ENCODE assay signal across 1 cellular context in the genomic region with DNA sequence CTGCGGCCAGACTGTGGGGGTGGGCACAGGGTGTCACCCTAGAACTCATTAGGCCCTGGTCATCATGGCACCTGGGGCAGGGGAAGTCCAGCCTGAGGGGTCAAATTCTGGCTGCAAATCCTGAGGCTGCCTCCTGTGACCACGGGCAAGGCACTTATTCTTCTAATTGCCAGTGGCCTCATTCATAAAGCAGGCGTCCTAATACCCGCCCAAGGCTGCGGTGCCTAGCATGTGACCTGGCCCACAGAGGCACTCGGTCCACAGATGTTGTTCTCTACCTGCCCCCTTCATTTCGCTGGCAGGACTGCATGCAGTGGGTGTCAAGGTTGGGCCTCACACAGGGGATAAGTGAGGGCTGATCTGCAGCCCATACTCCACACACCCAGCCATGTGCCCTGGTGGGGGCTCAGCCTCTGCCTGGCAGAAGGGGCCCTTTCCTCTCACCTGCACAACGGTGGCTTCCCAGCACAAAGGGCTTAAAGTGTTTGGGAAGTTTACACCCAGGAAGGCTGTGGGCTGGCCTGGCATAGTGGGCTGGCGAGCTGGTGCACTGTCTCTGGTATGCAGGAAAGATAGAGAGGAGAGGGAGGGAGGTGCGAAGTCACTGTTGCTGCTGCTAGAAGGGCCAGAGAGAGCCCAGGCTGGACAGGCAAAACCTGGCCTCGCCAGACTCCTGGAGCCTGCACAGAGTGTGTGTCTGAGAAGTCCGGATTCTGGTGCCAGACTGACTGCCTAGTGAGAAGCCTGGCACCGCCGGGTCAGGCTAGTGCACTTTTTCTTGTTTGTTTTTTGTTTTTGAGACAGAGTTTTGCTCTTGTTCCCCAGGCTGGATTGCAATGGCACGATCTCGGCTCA.
TF ChIP-seq lines count a peak whose summit lies in the region.

No MANE protein-coding gene starts in this region.

TF ChIP-seq in HepG2, 621 proteins besides CTCF, POLR2A, EP300 and RAD21 (continued from another document):
- TF ChIP-seq, protein P1, sequence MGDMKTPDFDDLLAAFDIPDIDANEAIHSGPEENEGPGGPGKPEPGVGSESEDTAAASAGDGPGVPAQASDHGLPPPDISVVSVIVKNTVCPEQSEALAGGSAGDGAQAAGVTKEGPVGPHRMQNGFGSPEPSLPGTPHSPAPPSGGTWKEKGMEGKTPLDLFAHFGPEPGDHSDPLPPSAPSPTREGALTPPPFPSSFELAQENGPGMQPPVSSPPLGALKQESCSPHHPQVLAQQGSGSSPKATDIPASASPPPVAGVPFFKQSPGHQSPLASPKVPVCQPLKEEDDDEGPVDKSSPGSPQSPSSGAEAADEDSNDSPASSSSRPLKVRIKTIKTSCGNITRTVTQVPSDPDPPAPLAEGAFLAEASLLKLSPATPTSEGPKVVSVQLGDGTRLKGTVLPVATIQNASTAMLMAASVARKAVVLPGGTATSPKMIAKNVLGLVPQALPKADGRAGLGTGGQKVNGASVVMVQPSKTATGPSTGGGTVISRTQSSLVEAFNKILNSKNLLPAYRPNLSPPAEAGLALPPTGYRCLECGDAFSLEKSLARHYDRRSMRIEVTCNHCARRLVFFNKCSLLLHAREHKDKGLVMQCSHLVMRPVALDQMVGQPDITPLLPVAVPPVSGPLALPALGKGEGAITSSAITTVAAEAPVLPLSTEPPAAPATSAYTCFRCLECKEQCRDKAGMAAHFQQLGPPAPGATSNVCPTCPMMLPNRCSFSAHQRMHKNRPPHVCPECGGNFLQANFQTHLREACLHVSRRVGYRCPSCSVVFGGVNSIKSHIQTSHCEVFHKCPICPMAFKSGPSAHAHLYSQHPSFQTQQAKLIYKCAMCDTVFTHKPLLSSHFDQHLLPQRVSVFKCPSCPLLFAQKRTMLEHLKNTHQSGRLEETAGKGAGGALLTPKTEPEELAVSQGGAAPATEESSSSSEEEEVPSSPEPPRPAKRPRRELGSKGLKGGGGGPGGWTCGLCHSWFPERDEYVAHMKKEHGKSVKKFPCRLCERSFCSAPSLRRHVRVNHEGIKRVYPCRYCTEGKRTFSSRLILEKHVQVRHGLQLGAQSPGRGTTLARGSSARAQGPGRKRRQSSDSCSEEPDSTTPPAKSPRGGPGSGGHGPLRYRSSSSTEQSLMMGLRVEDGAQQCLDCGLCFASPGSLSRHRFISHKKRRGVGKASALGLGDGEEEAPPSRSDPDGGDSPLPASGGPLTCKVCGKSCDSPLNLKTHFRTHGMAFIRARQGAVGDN (CRISPR knock-in tag; IDR thresholded peaks at IDR 0.05), result peak; percentile 92
- TF ChIP-seq MXD4 (CRISPR knock-in tag; IDR thresholded peaks at IDR 0.05), result 0 out of 2 replicates have a peak, but pooled peaks have one; percentile 20
- TF ChIP-seq ASH2L (IDR thresholded peaks at IDR 0.05; ENCODE audit: insufficient read length, low read depth, low read length), result peak; percentile 9
- TF ChIP-seq MATR3 (CRISPR knock-in tag; IDR thresholded peaks at IDR 0.05), result no peak
- TF ChIP-seq, protein P2, sequence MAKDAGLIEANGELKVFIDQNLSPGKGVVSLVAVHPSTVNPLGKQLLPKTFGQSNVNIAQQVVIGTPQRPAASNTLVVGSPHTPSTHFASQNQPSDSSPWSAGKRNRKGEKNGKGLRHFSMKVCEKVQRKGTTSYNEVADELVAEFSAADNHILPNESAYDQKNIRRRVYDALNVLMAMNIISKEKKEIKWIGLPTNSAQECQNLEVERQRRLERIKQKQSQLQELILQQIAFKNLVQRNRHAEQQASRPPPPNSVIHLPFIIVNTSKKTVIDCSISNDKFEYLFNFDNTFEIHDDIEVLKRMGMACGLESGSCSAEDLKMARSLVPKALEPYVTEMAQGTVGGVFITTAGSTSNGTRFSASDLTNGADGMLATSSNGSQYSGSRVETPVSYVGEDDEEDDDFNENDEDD (CRISPR knock-in tag; IDR thresholded peaks at IDR 0.05; ENCODE audit: borderline replicate concordance), result 0 out of 2 replicates have a peak, but pooled peaks have one; percentile 17
- TF ChIP-seq HOXA3 (CRISPR knock-in tag; IDR thresholded peaks at IDR 0.05), result peak; percentile 30; the same call in 1 of the 2 replicates
- TF ChIP-seq, protein P3, sequence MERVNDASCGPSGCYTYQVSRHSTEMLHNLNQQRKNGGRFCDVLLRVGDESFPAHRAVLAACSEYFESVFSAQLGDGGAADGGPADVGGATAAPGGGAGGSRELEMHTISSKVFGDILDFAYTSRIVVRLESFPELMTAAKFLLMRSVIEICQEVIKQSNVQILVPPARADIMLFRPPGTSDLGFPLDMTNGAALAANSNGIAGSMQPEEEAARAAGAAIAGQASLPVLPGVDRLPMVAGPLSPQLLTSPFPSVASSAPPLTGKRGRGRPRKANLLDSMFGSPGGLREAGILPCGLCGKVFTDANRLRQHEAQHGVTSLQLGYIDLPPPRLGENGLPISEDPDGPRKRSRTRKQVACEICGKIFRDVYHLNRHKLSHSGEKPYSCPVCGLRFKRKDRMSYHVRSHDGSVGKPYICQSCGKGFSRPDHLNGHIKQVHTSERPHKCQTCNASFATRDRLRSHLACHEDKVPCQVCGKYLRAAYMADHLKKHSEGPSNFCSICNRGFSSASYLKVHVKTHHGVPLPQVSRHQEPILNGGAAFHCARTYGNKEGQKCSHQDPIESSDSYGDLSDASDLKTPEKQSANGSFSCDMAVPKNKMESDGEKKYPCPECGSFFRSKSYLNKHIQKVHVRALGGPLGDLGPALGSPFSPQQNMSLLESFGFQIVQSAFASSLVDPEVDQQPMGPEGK (CRISPR knock-in tag; IDR thresholded peaks at IDR 0.05), result 0 out of 2 replicates have a peak, but pooled peaks have one; percentile 21
- 0 out of 2 replicates have a peak, but pooled peaks have one; percentile 54 for TF ChIP-seq ZNF782 (CRISPR knock-in tag; IDR thresholded peaks at IDR 0.05; ENCODE audit: borderline replicate concordance)
